In the genomic region with DNA sequence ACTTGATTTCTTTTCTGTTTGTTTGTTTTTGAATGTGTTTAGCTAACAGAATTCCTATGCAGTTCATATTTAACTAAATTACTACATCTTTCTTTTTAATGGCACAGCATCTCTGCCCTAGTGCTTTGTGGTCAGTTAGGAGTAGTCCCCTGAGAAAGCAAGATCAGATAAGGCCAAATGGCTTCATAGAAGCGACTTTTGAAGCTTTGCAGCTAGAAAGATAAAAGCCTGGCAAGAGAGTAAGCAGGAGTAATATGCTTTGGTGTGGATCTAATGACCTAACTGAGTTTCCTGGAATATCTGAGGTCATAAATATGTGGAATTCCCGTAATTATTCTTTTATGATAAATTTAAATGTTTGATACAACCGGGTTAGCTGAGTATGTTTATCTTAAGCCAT, we compare ENCODE assay signal across 26 cellular contexts.
"Had no signal": no experiment of that assay in that cellular context is flagged by ENCODE, and none has a peak within 500 bp of the region (broad histone marks: within the 10 kb centered on the region; RNA-seq: fewer than 3 reads in every experiment).

No MANE protein-coding gene starts in this region.

- H3K4me3 ChIP-seq: dorsolateral prefrontal cortex, esophagus muscularis mucosa, left lung, mucosa of descending colon, ovary, psoas muscle, sigmoid colon, spleen, testis, tibial artery had no signal

- H3K27ac Mint-ChIP-seq: naive B cell; natural killer cell treated with Interleukin-12 subunit alpha and Interleukin-12 subunit beta and Interleukin-15 and Interleukin-18, amount 100 ng/mL, for 72 hours; stimulated activated memory B cell treated with anti-CD40 and anti-IgM and Interleukin-4, amounts not matched to agents 10 μg/mL and 1 μg/mL and 100 μg/mL, for 72 hours; type B pancreatic cell had no signal

- H3K4me1 Mint-ChIP-seq: naive B cell; neural crest cell; stimulated activated memory B cell treated with anti-CD40 and anti-IgM and Interleukin-4, amounts not matched to agents 10 μg/mL and 1 μg/mL and 100 μg/mL, for 72 hours had no signal

- H3K9me3 Mint-ChIP-seq: neural crest cell; stimulated activated memory B cell treated with anti-CD40 and anti-IgM and Interleukin-4, amounts not matched to agents 10 μg/mL and 1 μg/mL and 100 μg/mL, for 72 hours; type B pancreatic cell had no signal

- H3K4me1 ChIP-seq: esophagus muscularis mucosa, left lung, psoas muscle, sigmoid colon, spleen, testis, tibial artery had no signal

- H3K36me3 ChIP-seq: esophagus muscularis mucosa, left lung, neutrophil, ovary, sigmoid colon, spleen, tibial artery had no signal

- H3K36me3 Mint-ChIP-seq: naive B cell; stimulated activated memory B cell treated with anti-CD40 and anti-IgM and Interleukin-4, amounts not matched to agents 10 μg/mL and 1 μg/mL and 100 μg/mL, for 72 hours had no signal

- ATAC-seq: left lung; mucosa of descending colon; natural killer cell treated with Interleukin-12 subunit alpha and Interleukin-12 subunit beta and Interleukin-15 and Interleukin-18, amount 100 ng/mL, for 72 hours; psoas muscle; stimulated activated memory B cell treated with anti-CD40 and anti-IgM and Interleukin-4, amounts not matched to agents 10 μg/mL and 1 μg/mL and 100 μg/mL, for 72 hours; stimulated activated naive CD8-positive, alpha-beta T cell treated with anti-CD3 and anti-CD28 coated beads, Interleukin-15, Interleukin-2, amounts not matched to agents 100 U/mL and 50 U/mL, for 24 hours had no signal

- H3K4me3 Mint-ChIP-seq: naive B cell; natural killer cell treated with Interleukin-12 subunit alpha and Interleukin-12 subunit beta and Interleukin-15 and Interleukin-18, amount 100 ng/mL, for 72 hours; neural crest cell; stimulated activated memory B cell treated with anti-CD40 and anti-IgM and Interleukin-4, amounts not matched to agents 10 μg/mL and 1 μg/mL and 100 μg/mL, for 72 hours; type B pancreatic cell had no signal

- H3K27me3 ChIP-seq: esophagus muscularis mucosa, left lung, neutrophil, ovary, sigmoid colon, spleen, testis, tibial artery had no signal

- DNase-seq: central memory CD4-positive, alpha-beta T cell; dorsolateral prefrontal cortex; effector CD4-positive, alpha-beta T cell; foreskin melanocyte; glutamatergic neuron; kidney; left lung; mucosa of descending colon; naive B cell; ovary; posterior cingulate gyrus; psoas muscle; right cardiac atrium; sigmoid colon; spleen; stimulated activated CD4-positive, alpha-beta T cell treated with anti-CD3 and anti-CD28 coated beads, Interleukin-4, amount 100 ng/mL, for 4 hours; stimulated activated naive CD8-positive, alpha-beta T cell treated with anti-CD3 and anti-CD28 coated beads, Interleukin-15, Interleukin-2, amounts not matched to agents 100 U/mL and 50 U/mL, for 24 hours; substantia nigra; testis; tibial artery had no signal

- H3K27ac ChIP-seq: dorsolateral prefrontal cortex, esophagus muscularis mucosa, left lung, neutrophil, ovary, psoas muscle, sigmoid colon, spleen, testis, tibial artery had no signal

- H3K27me3 Mint-ChIP-seq: naive B cell; natural killer cell treated with Interleukin-12 subunit alpha and Interleukin-12 subunit beta and Interleukin-15 and Interleukin-18, amount 100 ng/mL, for 72 hours; stimulated activated memory B cell treated with anti-CD40 and anti-IgM and Interleukin-4, amounts not matched to agents 10 μg/mL and 1 μg/mL and 100 μg/mL, for 72 hours; type B pancreatic cell had no signal
